11 cellular contexts compared by ENCODE assay signal in the genomic region with DNA sequence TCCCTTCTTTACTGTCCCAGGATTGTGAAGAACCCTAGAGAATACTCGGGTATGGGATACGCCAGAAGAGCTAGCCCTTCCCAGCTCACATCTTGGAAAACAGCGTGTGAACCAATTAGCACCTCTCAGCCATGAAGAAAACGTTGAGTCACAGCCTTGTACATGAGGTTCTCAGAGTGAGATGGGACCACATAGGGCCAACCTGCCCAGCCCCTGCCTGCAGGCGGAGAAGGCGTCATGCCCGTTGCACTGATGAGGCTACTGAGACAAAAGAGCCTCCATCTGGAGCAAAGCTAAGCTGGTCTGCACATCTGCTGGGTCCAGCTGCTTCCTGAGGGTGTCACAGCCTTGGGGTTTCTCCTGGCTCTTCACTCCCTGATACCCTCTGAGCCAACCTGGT.
DNase-seq lines count a peak whose midpoint lies in the region; ATAC-seq and TF ChIP-seq lines count a peak whose summit lies in the region.
"Had no signal": no experiment of that assay in that cellular context is flagged by ENCODE, and none has a peak within 500 bp of the region (broad histone marks: within the 10 kb centered on the region; RNA-seq: fewer than 3 reads in every experiment).

No MANE protein-coding gene starts in this region.

- H3K9me2 ChIP-seq in OCI-LY7 (ENCODE audit: insufficient read depth, low read length): no peaks in the 10 kb centered on the region

- H3K4me2 ChIP-seq in BLaER1 (peak overlapping the region; percentile 59), DND-41 (ENCODE audit: insufficient read depth, low read length) (no peak overlapping the region), OCI-LY7 (ENCODE audit: low read length) (no peak overlapping the region)
- H3K4me2 ChIP-seq: A549 had no signal

- H2AFZ ChIP-seq in DND-41 (ENCODE audit: low read depth, low read length): no peak overlapping the region
- no peak overlapping the region for H2AFZ ChIP-seq in OCI-LY7 (ENCODE audit: low read length)

- POLR2A ChIA-PET in OCI-LY7 (lab: Charles Lee): interaction anchor here (0.6 to 2.5 kb wide), 4 partner anchors 11 to 125 kb away, joined by 3 to 8 read pairs (median 5); no protein-coding TSS in a partner anchor
- POLR2A ChIA-PET in naive thymus-derived CD8-positive, alpha-beta T cell (lab: Charles Lee): interaction anchor here (0.8 to 3.0 kb wide), 5 partner anchors 10 to 91 kb away, joined by 3 to 24 read pairs (median 7); no protein-coding TSS in a partner anchor
- POLR2A ChIA-PET in activated CD8-positive, alpha-beta T cell treated with anti-CD3 and anti-CD28 coated beads, Interleukin-2, amount 10 ng/mL, durations not matched to agents 7 days and 5 days (lab: Charles Lee): interaction anchor here (0.8 to 2.3 kb wide), 3 partner anchors 10 to 91 kb away, joined by 3 to 8 read pairs (median 6); no protein-coding TSS in a partner anchor

- H4K20me1 ChIP-seq in BLaER1 (no peaks in the 10 kb centered on the region), DND-41 (ENCODE audit: insufficient read depth, low read length) (no peaks in the 10 kb centered on the region), OCI-LY7 (ENCODE audit: insufficient read depth, low read length) (no peaks in the 10 kb centered on the region)

- no peaks in the 10 kb centered on the region for H3K36me3 ChIP-seq in BLaER1
- H3K36me3 ChIP-seq in DND-41 (ENCODE audit: insufficient read depth, low read length): no peaks in the 10 kb centered on the region
- H3K36me3 ChIP-seq in OCI-LY7 (ENCODE audit: insufficient read depth, low read length): no peaks in the 10 kb centered on the region

- intact Hi-C loops in OCI-LY7 (cut with micrococcal nuclease; ENCODE audit: unreplicated experiment): no loop called here

- H3K4me1 Mint-ChIP-seq in naive thymus-derived CD8-positive, alpha-beta T cell: peaks cover 17 to 56% (median 43%) of the 10 kb centered on the region in 4 donors
- H3K4me1 Mint-ChIP-seq in activated CD8-positive, alpha-beta T cell treated with anti-CD3 and anti-CD28 coated beads, Interleukin-2, amount 10 ng/mL, durations not matched to agents 7 days and 5 days (ENCODE audit: low read depth): peaks cover 17% of the 10 kb centered on the region

- H3K27me3 ChIP-seq in BLaER1: no peaks in the 10 kb centered on the region
- no peaks in the 10 kb centered on the region for H3K27me3 ChIP-seq in DND-41 (ENCODE audit: insufficient read depth, low read length, poor library complexity)

- TF ChIP-seq CTCF in DND-41 (IDR thresholded peaks at IDR 0.05; ENCODE audit: borderline replicate concordance, extremely low read depth, low read length, poor library complexity, severe bottlenecking) (no peak), OCI-LY7 (conservative IDR thresholded peaks at IDR 0.05; ENCODE audit: low read length) (no peak)

- H3K9me3 ChIP-seq in BLaER1 (no peaks in the 10 kb centered on the region), DND-41 (ENCODE audit: insufficient read depth, low read length, severe bottlenecking) (no peaks in the 10 kb centered on the region), OCI-LY7 (ENCODE audit: low read length) (no peaks in the 10 kb centered on the region)
- H3K9me3 ChIP-seq: A549 had no signal

- DNase-seq in DND-41 (no peak), OCI-LY7 (ENCODE audit: low spot score) (peak; percentile 5)
- DNase-seq in naive thymus-derived CD8-positive, alpha-beta T cell: no peak
- DNase-seq in activated CD8-positive, alpha-beta T cell treated with anti-CD3 and anti-CD28 coated beads, Interleukin-2, amount 10 ng/mL, durations not matched to agents 7 days and 5 days: no peak
- DNase-seq: CD4-positive, CD25-positive, alpha-beta regulatory T cell; HCEC 1CT; HFFc6 had no signal

- H3K4me1 ChIP-seq in BLaER1 (peaks cover 55% of the 10 kb centered on the region), DND-41 (ENCODE audit: insufficient read depth, low read length) (no peaks in the 10 kb centered on the region), OCI-LY7 (ENCODE audit: insufficient read depth, low read length, poor library complexity, severe bottlenecking) (no peaks in the 10 kb centered on the region)

- H3K4me3 Mint-ChIP-seq in naive thymus-derived CD8-positive, alpha-beta T cell: no peak overlapping the region
- H3K4me3 Mint-ChIP-seq in activated CD8-positive, alpha-beta T cell treated with anti-CD3 and anti-CD28 coated beads, Interleukin-2, amount 10 ng/mL, durations not matched to agents 7 days and 5 days: no peak overlapping the region
- H3K4me3 Mint-ChIP-seq: CD4-positive, CD25-positive, alpha-beta regulatory T cell; HFFc6 had no signal

- BruUV-seq in OCI-LY7 (replicated peaks; lab: Mats Ljungman, UMichigan): no TSS peak

- peak overlapping the region in 7 of 10 donors; percentile 22 to 87 (median 60) for H3K27ac Mint-ChIP-seq in naive thymus-derived CD8-positive, alpha-beta T cell
- no peak overlapping the region for H3K27ac Mint-ChIP-seq in activated CD8-positive, alpha-beta T cell treated with anti-CD3 and anti-CD28 coated beads, Interleukin-2, amount 10 ng/mL, durations not matched to agents 7 days and 5 days
- H3K27ac Mint-ChIP-seq: HFFc6 had no signal

- no peaks in the 10 kb centered on the region for H3K27me3 Mint-ChIP-seq in naive thymus-derived CD8-positive, alpha-beta T cell
- no peaks in the 10 kb centered on the region for H3K27me3 Mint-ChIP-seq in activated CD8-positive, alpha-beta T cell treated with anti-CD3 and anti-CD28 coated beads, Interleukin-2, amount 10 ng/mL, durations not matched to agents 7 days and 5 days (ENCODE audit: low read depth)

- CTCF ChIA-PET in OCI-LY7 (lab: Charles Lee; ENCODE audit: unreplicated experiment): interaction anchor here (0.5 to 2.2 kb wide), 2 partner anchors 11 to 708 kb away, joined by 3 to 10 read pairs; no protein-coding TSS in a partner anchor
- CTCF ChIA-PET in activated CD8-positive, alpha-beta T cell treated with anti-CD3 and anti-CD28 coated beads, Interleukin-2, amount 10 ng/mL, durations not matched to agents 7 days and 5 days (lab: Charles Lee): interaction anchor here (0.8 to 2.3 kb wide), 4 partner anchors 11 to 159 kb away, joined by 3 to 9 read pairs (median 3); no protein-coding TSS in a partner anchor

- H3K79me2 ChIP-seq in DND-41 (ENCODE audit: insufficient read depth, low read length) (no peaks in the 10 kb centered on the region), OCI-LY7 (ENCODE audit: insufficient read depth, low read depth, low read length) (no peaks in the 10 kb centered on the region)

- H3K9me3 Mint-ChIP-seq in naive thymus-derived CD8-positive, alpha-beta T cell: no peaks in the 10 kb centered on the region
- no peaks in the 10 kb centered on the region for H3K9me3 Mint-ChIP-seq in activated CD8-positive, alpha-beta T cell treated with anti-CD3 and anti-CD28 coated beads, Interleukin-2, amount 10 ng/mL, durations not matched to agents 7 days and 5 days (ENCODE audit: insufficient read depth)

- no peak overlapping the region for H3K4me3 ChIP-seq in BLaER1
- no peak overlapping the region for H3K4me3 ChIP-seq in DND-41 (ENCODE audit: low read depth in 1 of 2, low read length in 2 of 2)
- no peak overlapping the region for H3K4me3 ChIP-seq in OCI-LY7 (ENCODE audit: low read depth, low read length, poor library complexity, severe bottlenecking)
- H3K4me3 ChIP-seq: A549 had no signal

- no peaks in the 10 kb centered on the region for H3K36me3 Mint-ChIP-seq in naive thymus-derived CD8-positive, alpha-beta T cell
- H3K36me3 Mint-ChIP-seq in activated CD8-positive, alpha-beta T cell treated with anti-CD3 and anti-CD28 coated beads, Interleukin-2, amount 10 ng/mL, durations not matched to agents 7 days and 5 days (ENCODE audit: low read depth): no peaks in the 10 kb centered on the region
- H3K36me3 Mint-ChIP-seq: CD4-positive, CD25-positive, alpha-beta regulatory T cell had no signal

- H3K9ac ChIP-seq in BLaER1: no peak overlapping the region
- H3K9ac ChIP-seq in DND-41 (ENCODE audit: low read depth, low read length): no peak overlapping the region

- H3K27ac ChIP-seq in BLaER1: peak overlapping the region; percentile 42; the same call in 1 of the 2 replicates
- no peak overlapping the region for H3K27ac ChIP-seq in DND-41 (ENCODE audit: low read length)
- no peak overlapping the region for H3K27ac ChIP-seq in OCI-LY7 (ENCODE audit: low read depth, low read length, poor library complexity, severe bottlenecking)
- H3K27ac ChIP-seq: A549 had no signal

- ATAC-seq in DND-41 (ENCODE audit: insufficient read depth, low read depth) (0 out of 3 replicates have a peak, but pooled peaks have one; percentile 37), GM19328 (IDR thresholded peaks at IDR 0.05; ENCODE audit: unreplicated experiment) (no peak)
- no peak for ATAC-seq in naive thymus-derived CD8-positive, alpha-beta T cell
- ATAC-seq in activated CD8-positive, alpha-beta T cell treated with anti-CD3 and anti-CD28 coated beads, Interleukin-2, amount 10 ng/mL, durations not matched to agents 7 days and 5 days: no peak
- ATAC-seq: A549, HepG2 had no signal
